16 cellular contexts compared by ENCODE assay signal in the genomic region with DNA sequence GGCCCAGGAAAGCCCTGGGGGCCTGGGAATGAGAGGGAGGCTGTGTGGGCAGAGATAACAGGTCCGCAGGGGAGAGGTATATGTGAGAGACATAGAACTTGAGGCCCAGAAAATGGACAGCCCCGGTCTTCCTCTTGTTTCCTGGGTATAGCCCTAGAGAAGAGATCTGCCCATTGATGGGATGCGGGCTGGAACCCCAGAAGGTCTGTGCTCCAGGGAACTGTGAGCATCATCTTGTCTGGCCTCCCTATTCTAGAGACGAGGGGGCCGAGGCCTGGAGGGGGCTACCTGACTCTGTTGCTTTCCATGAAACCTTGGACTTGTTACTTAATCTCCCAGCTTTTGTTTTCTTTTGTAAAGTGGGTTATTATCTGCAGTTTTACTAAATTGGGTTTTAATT. TPM values are rescaled to one million over a fixed set of nuclear protein-coding genes. Genes with fewer than 3 reads are reported as not detected.
DNase-seq lines count a peak whose midpoint lies in the region; ATAC-seq and TF ChIP-seq lines count a peak whose summit lies in the region.
"Had no signal": no experiment of that assay in that cellular context is flagged by ENCODE, and none has a peak within 500 bp of the region (broad histone marks: within the 10 kb centered on the region; RNA-seq: fewer than 3 reads in every experiment).

No MANE protein-coding gene starts in this region.

- intact Hi-C loops in left ventricle myocardium superior (cut with micrococcal nuclease): no loop called here
- intact Hi-C loops in left ventricle myocardium inferior (cut with micrococcal nuclease): no loop called here
- intact Hi-C loops in left lung (cut with DNase I): no loop called here
- intact Hi-C loops in aorta (cut with DNase I): loop anchor here in 1 of 2 donors (5.0 kb wide), 1 partner anchor 50 kb away; no protein-coding TSS in a partner anchor

- no peak overlapping the region for H3K9ac ChIP-seq in rectal smooth muscle tissue (ENCODE audit: low read length)

- H3K9me3 ChIP-seq in left ventricle myocardium inferior (replicated peaks) (no peaks in the 10 kb centered on the region), left lung (no peaks in the 10 kb centered on the region), aorta (ENCODE audit: control insufficient read depth, low read length) (no peaks in the 10 kb centered on the region)
- H3K9me3 ChIP-seq: Caco-2 had no signal

- H3K27me3 ChIP-seq in left ventricle myocardium inferior (ENCODE audit: low read depth): no peaks in the 10 kb centered on the region
- no peaks in the 10 kb centered on the region for H3K27me3 ChIP-seq in left lung
- no peaks in the 10 kb centered on the region for H3K27me3 ChIP-seq in rectal smooth muscle tissue (ENCODE audit: control insufficient read depth, insufficient read depth, low read length)
- H3K27me3 ChIP-seq in aorta (ENCODE audit: control insufficient read depth in 1 of 2, insufficient read depth in 2 of 2, low read length in 1 of 2): no peaks in the 10 kb centered on the region
- H3K27me3 ChIP-seq in foreskin keratinocyte: no peaks in the 10 kb centered on the region

- no peaks in the 10 kb centered on the region for H3K36me3 ChIP-seq in left ventricle myocardium inferior
- H3K36me3 ChIP-seq in left lung: no peaks in the 10 kb centered on the region
- no peaks in the 10 kb centered on the region for H3K36me3 ChIP-seq in rectal smooth muscle tissue (ENCODE audit: control insufficient read depth, insufficient read depth, low read length)
- no peaks in the 10 kb centered on the region for H3K36me3 ChIP-seq in aorta (ENCODE audit: control insufficient read depth in 1 of 2, insufficient read depth in 2 of 2, low read length in 1 of 2)

- TF ChIP-seq CTCF in left ventricle myocardium inferior (IDR thresholded peaks at IDR 0.05; ENCODE audit: borderline replicate concordance) (no peak), left lung (IDR thresholded peaks at IDR 0.05) (no peak), foreskin keratinocyte (conservative IDR thresholded peaks at IDR 0.05) (no peak)

- H3K27ac ChIP-seq in left ventricle myocardium inferior (replicated peaks) (no peak overlapping the region), left lung (peak overlapping the region; percentile 33 to 37), rectal smooth muscle tissue (ENCODE audit: low read depth, low read length) (peak overlapping the region; percentile 93), aorta (ENCODE audit: low read depth in 1 of 2, low read length in 2 of 2) (peak overlapping the region; percentile 23 to 72), foreskin keratinocyte (no peak overlapping the region)
- H3K27ac ChIP-seq: PC-9 had no signal

- H3K4me1 ChIP-seq in left ventricle myocardium inferior (peaks cover 36% of the 10 kb centered on the region), left lung (peaks cover 13 to 16% of the 10 kb centered on the region in 2 donors), rectal smooth muscle tissue (ENCODE audit: control insufficient read depth, insufficient read depth, low read length) (peaks cover 64% of the 10 kb centered on the region), aorta (ENCODE audit: control insufficient read depth in 1 of 2, insufficient read depth in 2 of 2, low read length in 2 of 2) (peaks cover 0 to 5% of the 10 kb centered on the region in 2 donors), foreskin keratinocyte (no peaks in the 10 kb centered on the region)
- H3K4me1 ChIP-seq: Caco-2 had no signal

- WGBS in aorta, 2 donors: 80 to 88% methylated on average over 5 of the region's 5 CpGs

- peak; percentile 3 for DNase-seq in left ventricle myocardium superior
- DNase-seq in left ventricle myocardium inferior: no peak
- no peak for DNase-seq in left lung
- peak in 1 of 2 donors; percentile 55 for DNase-seq in aorta
- DNase-seq in foreskin keratinocyte: no peak
- no peak for DNase-seq in DMS114 treated with DMSO at 0.1 percent for 48 hours (lab: John Stamatoyannopoulos, UW; ENCODE audit: unreplicated experiment)
- no peak for DNase-seq in ecto neural progenitor cell (ENCODE audit: low spot score)
- DNase-seq: activated naive CD8-positive, alpha-beta T cell treated with anti-CD3 and anti-CD28 coated beads, Interleukin-2, amount 10 ng/mL, durations not matched to agents 7 days and 5 days; Caco-2; EL; H7; kidney glomerular epithelial cell; NCI-H1417; NCI-H774 had no signal

- no peak overlapping the region for H3K4me3 ChIP-seq in left ventricle myocardium inferior
- no peak overlapping the region for H3K4me3 ChIP-seq in left lung
- no peak overlapping the region for H3K4me3 ChIP-seq in rectal smooth muscle tissue (ENCODE audit: low read length)
- no peak overlapping the region for H3K4me3 ChIP-seq in aorta (ENCODE audit: low read length in 2 of 2)
- H3K4me3 ChIP-seq: PC-9 had no signal

- ATAC-seq in left ventricle myocardium superior (no peak), left lung (no peak), aorta (ENCODE audit: low FRiP score) (no peak), foreskin keratinocyte (no peak)

RNA-seq across cellular contexts. Expression of a gene that starts 53.9 kb away (rescaled TPM):
- total RNA-seq in left ventricle myocardium superior (0.59 TPM), left ventricle myocardium inferior (1.5 TPM), left lung (10 to 100 TPM; 12.5 to 23.0 TPM), aorta (10 to 100 TPM; 34.4 to 55.2 TPM), foreskin keratinocyte (0.48 and 0.60 TPM in 2 replicates)
- polyA plus RNA-seq in aorta (1 to 10 TPM; 5.1 to 7.6 TPM), foreskin keratinocyte (0.10 and 0.36 TPM in 2 replicates)

Comparison
In these comparisons a context has a peak if more than half of its experiments do, and no peak if none do; other contexts are left out.
1. H3K27ac ChIP-seq: peak in left lung (2 of 2), rectal smooth muscle tissue (single experiment) and aorta (2 of 2); none in left ventricle myocardium inferior (single experiment) and foreskin keratinocyte (single experiment).